ENCODE assay signal across 1 cellular context in the genomic region with DNA sequence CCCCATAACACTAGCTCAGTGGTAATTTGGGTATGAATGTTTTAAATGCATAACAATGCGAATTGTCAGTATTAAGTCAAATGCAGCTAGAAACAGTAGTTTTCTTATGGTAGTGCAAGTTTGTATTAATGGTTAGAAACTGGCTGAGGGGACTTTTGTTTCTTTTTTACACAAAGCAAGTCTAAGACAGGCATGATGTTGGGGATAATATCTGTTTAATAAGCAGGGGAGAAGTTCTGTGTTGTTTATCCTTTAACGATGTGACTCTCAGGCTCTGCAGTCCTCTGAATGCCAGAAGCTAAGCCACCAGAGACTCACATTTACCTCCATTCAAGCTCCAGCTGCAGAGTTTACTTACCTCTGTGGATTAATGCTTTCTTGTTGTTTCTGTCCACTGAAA.
TF ChIP-seq lines count a peak whose summit lies in the region.

No MANE protein-coding gene starts in this region.

TF ChIP-seq in GM23338, 12 proteins besides CTCF, POLR2A, EP300 and RAD21 (continued from another document):
- TF ChIP-seq JUNB (IDR thresholded peaks at IDR 0.05; ENCODE audit: unreplicated experiment) (no peak), EZH2phosphoT487 (IDR thresholded peaks at IDR 0.05; ENCODE audit: unreplicated experiment) (no peak)
